1 cellular context compared by ENCODE assay signal in genomic region chr2:176123483-176123843, GRCh38.
TF ChIP-seq lines count a peak whose summit lies in the region.

No MANE protein-coding gene starts in this region.

TF ChIP-seq in K562, 482 proteins besides CTCF, POLR2A, EP300 and RAD21:
- TF ChIP-seq MAZ (CRISPR knock-in tag; conservative IDR thresholded peaks at IDR 0.05 in 1 of 2, IDR thresholded peaks at IDR 0.05 in 1 of 2): no peak
- 0 out of 2 replicates have a peak, but pooled peaks have one; percentile 82 for TF ChIP-seq EZH2 (IDR thresholded peaks at IDR 0.05; ENCODE audit: borderline replicate concordance, low read depth, low read length)
TF ChIP-seq in K562: peak in this region for 1.
